In genomic region chr1:153535664-153536585, GRCh38 we compare ENCODE assay signal across 8 cellular contexts. TPM values are rescaled to one million over a fixed set of nuclear protein-coding genes. Genes with fewer than 3 reads are reported as not detected.
DNase-seq lines count a peak whose midpoint lies in the region; ATAC-seq and TF ChIP-seq lines count a peak whose summit lies in the region.

Gene S100A6 (minus strand): TSS chr1:153535991. CDS start chr1:153535339, 652 bp downstream.

- H3K4me3 Mint-ChIP-seq in activated T-cell treated with anti-CD3 and anti-CD28 coated beads, Interleukin-2, amount 50 U/mL, for 4 hours, result peak within 1 kb of the TSS; percentile 93

- peak; percentile 81 to 82 for ATAC-seq in activated T-cell treated with anti-CD3 and anti-CD28 coated beads, Interleukin-2, amount 50 U/mL, for 4 hours
- ATAC-seq in mucosa of descending colon, result peak; percentile 64
- no peak for ATAC-seq in GM21367 (IDR thresholded peaks at IDR 0.05; ENCODE audit: unreplicated experiment)

- H3K4me1 Mint-ChIP-seq in activated T-cell treated with anti-CD3 and anti-CD28 coated beads, Interleukin-2, amount 50 U/mL, for 4 hours (ENCODE audit: low read depth), result peaks cover 77% of the 10 kb centered on the region

- H3K9me3 Mint-ChIP-seq in activated T-cell treated with anti-CD3 and anti-CD28 coated beads, Interleukin-2, amount 50 U/mL, for 4 hours, result no peaks in the 10 kb centered on the region

- H3K27ac ChIP-seq in HEK293 (ENCODE audit: extremely low read depth, low read depth, low read length), result no peak within 1 kb of the TSS
- peak within 1 kb of the TSS; percentile 98 for H3K27ac ChIP-seq in epithelial cell of prostate

- no peak for TF ChIP-seq CTCF in HEK293 (tag by site-specific recombination; IDR thresholded peaks at IDR 0.05)
- no peak for TF ChIP-seq CTCF in mucosa of descending colon (IDR thresholded peaks at IDR 0.05)

- H3K4me1 ChIP-seq in HEK293 (ENCODE audit: control insufficient read depth, insufficient read depth, low read length) (no peaks in the 10 kb centered on the region), mucosa of descending colon (ENCODE audit: low read depth) (peaks cover 50% of the 10 kb centered on the region)

- DNase-seq in C1 segment of cervical spinal cord (lab: John Stamatoyannopoulos, UW) (peak in 12 of 14 donors; percentile 18 to 83 (median 54)), OCI-M1 (lab: John Stamatoyannopoulos, UW) (peak; percentile 78), epithelial cell of prostate (ENCODE audit: low read depth, low spot score) (no peak), mucosa of descending colon (peak; percentile 91 to 95 (median 94))
- peak; percentile 68 for DNase-seq in activated T-cell treated with anti-CD3 and anti-CD28 coated beads, Interleukin-2, amount 50 U/mL, for 4 hours
- DNase-seq in stimulated activated CD8-positive, alpha-beta memory T cell treated with anti-CD3 and anti-CD28 coated beads, Interleukin-2, amount 100 ng/mL, for 1 hour (ENCODE audit: low read depth in 2 of 2), result peak; percentile 71 to 73

- H3K4me3 ChIP-seq in HEK293 (ENCODE audit: low read depth, low read length) (no peak within 1 kb of the TSS), mucosa of descending colon (peak within 1 kb of the TSS; percentile 74)

- H3K36me3 ChIP-seq in HEK293 (ENCODE audit: control insufficient read depth in 2 of 2, insufficient read depth in 1 of 2, low read length in 2 of 2), result no peaks in the 10 kb centered on the region
- no peaks in the 10 kb centered on the region for H3K36me3 ChIP-seq in mucosa of descending colon (ENCODE audit: low read depth)

- no peaks in the 10 kb centered on the region for H3K9me3 ChIP-seq in HEK293 (ENCODE audit: control insufficient read depth, insufficient read depth, low read depth, low read length)
- H3K9me3 ChIP-seq in mucosa of descending colon, result no peaks in the 10 kb centered on the region

- H3K27me3 Mint-ChIP-seq in activated T-cell treated with anti-CD3 and anti-CD28 coated beads, Interleukin-2, amount 50 U/mL, for 4 hours (ENCODE audit: low read depth), result no peaks in the 10 kb centered on the region

- intact Hi-C loops in mucosa of descending colon (cut with DNase I, micrococcal nuclease), result no loop called here

- POLR2A ChIA-PET in HEK293 (lab: Yijun Ruan, JAX), result interaction anchor here (0.6 to 1.0 kb wide), 3 partner anchors 9 to 109 kb away, joined by 3 to 7 read pairs (median 3); no protein-coding TSS in a partner anchor

- CTCF ChIA-PET in HEK293 (lab: Yijun Ruan, JAX), result interaction anchor here (0.6 to 3.6 kb wide), 4 partner anchors 11 to 45 kb away, joined by 3 to 12 read pairs (median 6); no protein-coding TSS in a partner anchor

- peaks cover 5% of the 10 kb centered on the region for H3K36me3 Mint-ChIP-seq in activated T-cell treated with anti-CD3 and anti-CD28 coated beads, Interleukin-2, amount 50 U/mL, for 4 hours (ENCODE audit: insufficient read depth)

TF ChIP-seq in HEK293, 187 proteins besides CTCF, POLR2A, EP300 and RAD21:
- TF ChIP-seq ZNF426 (tag by site-specific recombination; IDR thresholded peaks at IDR 0.05) (no peak), SCRT2 (tag by site-specific recombination; IDR thresholded peaks at IDR 0.05) (peak; percentile 75), KLF1 (tag by site-specific recombination; IDR thresholded peaks at IDR 0.05) (peak; percentile 40; the same call in 1 of the 2 replicates), GLIS2 (tag by site-specific recombination; IDR thresholded peaks at IDR 0.05) (0 out of 2 replicates have a peak, but pooled peaks have one; percentile 22)

RNA-seq across cellular contexts. Expression of gene S100A6, which starts in this region (rescaled TPM):
- 100 to 1,000 TPM; 133 to 188 (median 134) TPM for total RNA-seq in activated T-cell treated with anti-CD3 and anti-CD28 coated beads, Interleukin-2, amount 50 U/mL, for 4 hours
- 1,000 to 10,000 TPM; 1,327 to 1,659 (median 1,382) TPM for total RNA-seq in mucosa of descending colon

Comparison
In these comparisons a context has a peak if more than half of its experiments do, and no peak if none do; other contexts are left out.
1. RNA of gene S100A6 (total RNA-seq): 1,327 to 1,659 TPM in mucosa of descending colon; 133 to 188 TPM in activated T-cell treated with anti-CD3 and anti-CD28 coated beads, Interleukin-2, amount 50 U/mL, for 4 hours; every median in the first group is over 4 times any median in the second.